Comparison of ENCODE assay signal across 15 cellular contexts in the genomic region with DNA sequence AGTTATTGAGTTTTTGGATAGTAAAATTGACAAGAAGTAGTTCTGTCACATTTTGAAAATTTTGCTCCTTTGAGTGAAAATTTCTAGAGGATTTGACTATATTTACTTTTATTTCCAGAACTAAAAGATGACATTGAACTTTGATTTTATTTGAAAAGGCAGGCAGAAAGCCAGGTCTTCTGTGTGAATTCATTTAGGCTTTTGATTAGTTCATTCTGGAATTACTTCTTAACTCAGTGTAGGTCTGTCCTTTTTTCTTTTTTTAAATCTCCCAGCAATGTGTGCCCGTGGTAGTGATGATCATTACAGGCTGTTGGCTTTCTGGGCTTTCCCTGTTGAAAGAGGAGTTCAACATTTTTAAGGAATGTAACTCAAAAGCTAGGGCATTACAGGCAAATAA.
"Had no signal": no experiment of that assay in that cellular context is flagged by ENCODE, and none has a peak within 500 bp of the region (broad histone marks: within the 10 kb centered on the region; RNA-seq: fewer than 3 reads in every experiment).

No MANE protein-coding gene starts in this region.

- H3K9me3 Mint-ChIP-seq: activated B cell treated with CpG ODN at 0.5 μM for 24 hours; activated CD4-positive, alpha-beta T cell treated with anti-CD3 and anti-CD28 coated beads, Interleukin-2, amount 10 ng/mL, durations not matched to agents 24 days and 14 days; activated T-helper 2 cell treated with anti-CD3 and anti-CD28 coated beads, Interferon-gamma antibody, Interleukin-2, Interleukin-4, amounts not matched to agents 10 μg/mL and 5 μg/mL and 100 μg/mL, durations not matched to agents 14 hours and 24 hours and 36 hours; endodermal cell; immature natural killer cell; neural crest cell; stimulated activated naive CD8-positive, alpha-beta T cell treated with anti-CD3 and anti-CD28 coated beads, Interleukin-15, Interleukin-2, amounts not matched to agents 100 ng/mL and 50 ng/mL, for 24 hours; T-helper 1 cell treated with Interleukin-12 subunit alpha and Interleukin-12 subunit beta and Interleukin-4 antibody, amounts not matched to agents 30 μg/mL and 1 μg/mL, for 36 hours had no signal

- FAIRE-seq: urothelium cell line had no signal

- H3K27me3 Mint-ChIP-seq: activated B cell treated with CpG ODN at 0.5 μM for 24 hours; activated CD4-positive, alpha-beta T cell treated with anti-CD3 and anti-CD28 coated beads, Interleukin-2, amount 10 ng/mL, durations not matched to agents 24 days and 14 days; activated naive CD8-positive, alpha-beta T cell; stimulated activated naive CD8-positive, alpha-beta T cell treated with anti-CD3 and anti-CD28 coated beads, Interleukin-15, Interleukin-2, amounts not matched to agents 100 ng/mL and 50 ng/mL, for 24 hours had no signal

- H3K9me3 ChIP-seq: breast epithelium, left lung, spleen had no signal

- DNase-seq: activated B cell treated with CpG ODN at 0.5 μM for 24 hours; activated CD4-positive, alpha-beta T cell treated with anti-CD3 and anti-CD28 coated beads, Interleukin-2, amount 10 ng/mL, durations not matched to agents 24 days and 14 days; activated CD8-positive, alpha-beta memory T cell treated with anti-CD3 and anti-CD28 coated beads for 24 hours; endodermal cell; immature natural killer cell; left lung; spleen; stimulated activated CD4-positive, alpha-beta T cell treated with anti-CD3 and anti-CD28 coated beads, Interleukin-1b, Interleukin-23, amount 100 ng/mL, for 48 hours had no signal

- H3K4me3 Mint-ChIP-seq: activated B cell treated with CpG ODN at 0.5 μM for 24 hours; activated CD4-positive, alpha-beta T cell treated with anti-CD3 and anti-CD28 coated beads, Interleukin-2, amount 10 ng/mL, durations not matched to agents 24 days and 14 days; activated naive CD8-positive, alpha-beta T cell; endodermal cell; immature natural killer cell; neural crest cell; stimulated activated naive CD8-positive, alpha-beta T cell treated with anti-CD3 and anti-CD28 coated beads, Interleukin-15, Interleukin-2, amounts not matched to agents 100 ng/mL and 50 ng/mL, for 24 hours; T-helper 1 cell treated with Interleukin-12 subunit alpha and Interleukin-12 subunit beta and Interleukin-4 antibody, amounts not matched to agents 30 μg/mL and 1 μg/mL, for 36 hours had no signal

- H3K27ac Mint-ChIP-seq: activated CD4-positive, alpha-beta T cell treated with anti-CD3 and anti-CD28 coated beads, Interleukin-2, amount 10 ng/mL, durations not matched to agents 24 days and 14 days; activated T-helper 2 cell treated with anti-CD3 and anti-CD28 coated beads, Interferon-gamma antibody, Interleukin-2, Interleukin-4, amounts not matched to agents 10 μg/mL and 5 μg/mL and 100 μg/mL, durations not matched to agents 14 hours and 24 hours and 36 hours; endodermal cell; stimulated activated naive CD8-positive, alpha-beta T cell treated with anti-CD3 and anti-CD28 coated beads, Interleukin-15, Interleukin-2, amounts not matched to agents 100 ng/mL and 50 ng/mL, for 24 hours; T-helper 1 cell treated with Interleukin-12 subunit alpha and Interleukin-12 subunit beta and Interleukin-4 antibody, amounts not matched to agents 30 μg/mL and 1 μg/mL, for 36 hours had no signal

- H3K4me1 ChIP-seq: breast epithelium, left lung had no signal

- H3K27me3 ChIP-seq: breast epithelium, left lung, spleen had no signal

- ATAC-seq: left lung had no signal
